In genomic region chr3:133460809-133461208, GRCh38 we compare ENCODE assay signal across 1 cellular context.
TF ChIP-seq lines count a peak whose summit lies in the region.

No MANE protein-coding gene starts in this region.

TF ChIP-seq in GM12878, 131 proteins besides CTCF, POLR2A, EP300 and RAD21:
- TF ChIP-seq CHD1 (IDR thresholded peaks at IDR 0.05; ENCODE audit: low read depth, low read length) (no peak), ATF7 (IDR thresholded peaks at IDR 0.05; ENCODE audit: low read depth) (no peak), GABPA (IDR thresholded peaks at IDR 0.05; ENCODE audit: low read depth) (no peak), RBBP5 (conservative IDR thresholded peaks at IDR 0.05) (no peak), NBN (IDR thresholded peaks at IDR 0.05) (no peak), GATAD2B (conservative IDR thresholded peaks at IDR 0.05; ENCODE audit: low read depth) (no peak), HSF1 (IDR thresholded peaks at IDR 0.05; ENCODE audit: low read depth, low read length) (no peak), IKZF2 (IDR thresholded peaks at IDR 0.05) (no peak), PAX8 (IDR thresholded peaks at IDR 0.05) (no peak), NRF1 (conservative IDR thresholded peaks at IDR 0.05; ENCODE audit: low read depth, low read length) (no peak), SMAD1 (IDR thresholded peaks at IDR 0.05; ENCODE audit: low read depth, partially characterized antibody) (no peak), MAX (IDR thresholded peaks at IDR 0.05; ENCODE audit: low read depth, low read length) (no peak), JUND (IDR thresholded peaks at IDR 0.05; ENCODE audit: low read depth, low read length) (no peak), E2F4 (IDR thresholded peaks at IDR 0.05; ENCODE audit: low read depth, low read length) (no peak), ZNF24 (IDR thresholded peaks at IDR 0.05) (no peak), CREM (IDR thresholded peaks at IDR 0.05; ENCODE audit: low read depth) (no peak)
